1 cellular context compared by ENCODE assay signal in the genomic region with DNA sequence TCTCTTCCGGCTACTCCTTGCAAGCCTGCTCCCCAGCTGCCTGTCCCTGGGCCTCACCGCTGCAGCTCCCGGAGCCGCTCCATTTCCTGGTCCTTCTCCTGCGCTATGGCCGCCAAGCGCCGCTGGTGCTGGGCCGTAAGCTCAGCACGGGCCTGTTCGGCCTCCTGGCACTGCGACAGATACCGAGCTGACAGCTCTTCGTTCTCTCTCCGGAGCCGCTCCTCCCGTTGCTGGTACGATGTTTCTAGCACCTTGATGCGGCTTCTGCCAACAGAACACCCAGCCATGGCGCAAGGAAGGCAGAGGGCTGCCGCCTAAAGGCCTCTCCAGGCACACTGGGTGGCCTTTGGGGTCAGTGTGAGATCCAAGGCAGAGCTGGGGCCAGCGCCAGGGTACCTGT.
TF ChIP-seq lines count a peak whose summit lies in the region.

No MANE protein-coding gene starts in this region.

TF ChIP-seq in K562, 482 proteins besides CTCF, POLR2A, EP300 and RAD21:
- TF ChIP-seq, protein P1, sequence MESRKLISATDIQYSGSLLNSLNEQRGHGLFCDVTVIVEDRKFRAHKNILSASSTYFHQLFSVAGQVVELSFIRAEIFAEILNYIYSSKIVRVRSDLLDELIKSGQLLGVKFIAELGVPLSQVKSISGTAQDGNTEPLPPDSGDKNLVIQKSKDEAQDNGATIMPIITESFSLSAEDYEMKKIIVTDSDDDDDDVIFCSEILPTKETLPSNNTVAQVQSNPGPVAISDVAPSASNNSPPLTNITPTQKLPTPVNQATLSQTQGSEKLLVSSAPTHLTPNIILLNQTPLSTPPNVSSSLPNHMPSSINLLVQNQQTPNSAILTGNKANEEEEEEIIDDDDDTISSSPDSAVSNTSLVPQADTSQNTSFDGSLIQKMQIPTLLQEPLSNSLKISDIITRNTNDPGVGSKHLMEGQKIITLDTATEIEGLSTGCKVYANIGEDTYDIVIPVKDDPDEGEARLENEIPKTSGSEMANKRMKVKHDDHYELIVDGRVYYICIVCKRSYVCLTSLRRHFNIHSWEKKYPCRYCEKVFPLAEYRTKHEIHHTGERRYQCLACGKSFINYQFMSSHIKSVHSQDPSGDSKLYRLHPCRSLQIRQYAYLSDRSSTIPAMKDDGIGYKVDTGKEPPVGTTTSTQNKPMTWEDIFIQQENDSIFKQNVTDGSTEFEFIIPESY (CRISPR knock-in tag; IDR thresholded peaks at IDR 0.05) = peak; percentile 84
- TF ChIP-seq, protein P2, sequence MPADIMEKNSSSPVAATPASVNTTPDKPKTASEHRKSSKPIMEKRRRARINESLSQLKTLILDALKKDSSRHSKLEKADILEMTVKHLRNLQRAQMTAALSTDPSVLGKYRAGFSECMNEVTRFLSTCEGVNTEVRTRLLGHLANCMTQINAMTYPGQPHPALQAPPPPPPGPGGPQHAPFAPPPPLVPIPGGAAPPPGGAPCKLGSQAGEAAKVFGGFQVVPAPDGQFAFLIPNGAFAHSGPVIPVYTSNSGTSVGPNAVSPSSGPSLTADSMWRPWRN (IDR thresholded peaks at IDR 0.05; ENCODE audit: low read depth) = no peak
- TF ChIP-seq HEY1 (CRISPR knock-in tag; IDR thresholded peaks at IDR 0.05; ENCODE audit: borderline replicate concordance) = no peak
- TF ChIP-seq TBL1XR1 (IDR thresholded peaks at IDR 0.05; ENCODE audit: low read length in 2 of 2) = no peak
